ENCODE assay signal across 8 cellular contexts in the genomic region with DNA sequence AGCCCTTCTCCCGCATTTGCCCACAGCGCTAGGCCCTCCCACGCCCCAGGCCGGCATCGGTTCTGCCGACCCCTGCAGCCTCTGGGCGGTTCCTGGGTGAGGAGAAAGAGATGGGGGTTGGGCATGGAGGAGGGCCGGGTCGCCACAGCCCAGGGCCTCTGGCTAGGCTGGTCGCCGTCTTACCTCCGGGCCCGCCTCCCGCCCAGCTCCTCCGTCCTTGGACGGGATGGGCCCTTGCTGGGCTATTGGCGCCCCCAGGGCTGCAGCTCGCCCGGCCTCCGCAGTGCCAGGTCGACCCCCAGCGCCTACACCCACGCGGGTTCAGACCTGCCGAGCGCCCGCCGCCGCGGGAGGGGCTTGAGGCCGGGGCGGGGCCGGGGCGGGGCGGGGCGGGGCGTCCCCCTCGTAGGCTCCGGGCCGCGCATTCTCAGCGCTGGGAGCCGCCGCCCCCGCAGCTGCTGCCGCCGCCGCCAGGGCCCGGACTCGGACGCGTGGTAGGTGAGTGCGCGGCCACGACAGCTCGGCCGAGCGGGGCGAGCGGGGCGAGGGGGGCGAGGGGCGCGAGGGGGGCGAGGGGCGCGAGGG. TPM values are rescaled to one million over a fixed set of nuclear protein-coding genes. Genes with fewer than 3 reads are reported as not detected.
A peak's percentile ranks its signal among the peaks of the same experiment; 100 is the strongest.
DNase-seq lines count a peak whose midpoint lies in the region; ATAC-seq and TF ChIP-seq lines count a peak whose summit lies in the region.

A gene (plus strand): TSS at position 424 of the 585 bp plus-strand sequence. CDS start 3,118 bp downstream, outside the sequence.

- no peaks in the 10 kb centered on the region for H3K9me3 Mint-ChIP-seq in activated naive CD8-positive, alpha-beta T cell treated with anti-CD3 and anti-CD28 coated beads, Interleukin-2, amount 10 ng/mL, durations not matched to agents 7 days and 5 days

- H3K4me3 Mint-ChIP-seq in activated naive CD8-positive, alpha-beta T cell treated with anti-CD3 and anti-CD28 coated beads, Interleukin-2, amount 10 ng/mL, durations not matched to agents 7 days and 5 days: peak within 1 kb of the TSS; percentile 62

- H3K27me3 ChIP-seq in HCT116 (ENCODE audit: insufficient read depth, low read length) (no peaks in the 10 kb centered on the region), NT2/D1 (ENCODE audit: insufficient read depth, insufficient read length) (peaks cover 44% of the 10 kb centered on the region), parathyroid adenoma (ENCODE audit: control insufficient read depth, insufficient read depth, low read length) (no peaks in the 10 kb centered on the region)

- H3K9ac ChIP-seq in HCT116 (ENCODE audit: low read length): peak within 1 kb of the TSS; percentile 95
- H3K9ac ChIP-seq in NT2/D1 (ENCODE audit: insufficient read length, low read depth): peak within 1 kb of the TSS; percentile 88
- no peak within 1 kb of the TSS for H3K9ac ChIP-seq in parathyroid adenoma

- H3K36me3 ChIP-seq in HCT116 (ENCODE audit: control insufficient read depth in 1 of 2, insufficient read depth in 2 of 2, low read length in 2 of 2): peaks cover 0 to 16% of the 10 kb centered on the region in 2 experiments; a peak in 1 of 4 replicates
- H3K36me3 ChIP-seq in NT2/D1 (ENCODE audit: insufficient read depth, insufficient read length, low read length): peaks cover 28% of the 10 kb centered on the region
- H3K36me3 ChIP-seq in parathyroid adenoma (ENCODE audit: control insufficient read depth, insufficient read depth, low read length): no peaks in the 10 kb centered on the region

- peaks cover 1% of the 10 kb centered on the region for H3K36me3 Mint-ChIP-seq in activated naive CD8-positive, alpha-beta T cell treated with anti-CD3 and anti-CD28 coated beads, Interleukin-2, amount 10 ng/mL, durations not matched to agents 7 days and 5 days

- POLR2A ChIA-PET in HCT116 (lab: Charles Lee): interaction anchor here (1.0 to 1.2 kb wide), 2 partner anchors 10 to 13 kb away, joined by 3 to 9 read pairs; a partner anchor contains a TSS
- POLR2A ChIA-PET in activated naive CD8-positive, alpha-beta T cell treated with anti-CD3 and anti-CD28 coated beads, Interleukin-2, amount 10 ng/mL, durations not matched to agents 7 days and 5 days (lab: Charles Lee): interaction anchor here (0.5 to 9.6 kb wide), 7 partner anchors 9 to 88 kb away, joined by 4 to 67 read pairs (median 9); a partner anchor contains a TSS

- CTCF ChIA-PET in HCT116 (lab: Charles Lee): no interaction called here

- RAD21 ChIA-PET in HCT116 (lab: Charles Lee; ENCODE audit: low non-redundant PET in 1 of 2, low total read pairs in 2 of 2, uncharacterized antibody in 2 of 2, unreplicated experiment in 2 of 2): no interaction called here

- peaks cover 6% of the 10 kb centered on the region; the same call in 1 of the 2 replicates for H4K20me1 ChIP-seq in HCT116 (ENCODE audit: insufficient read depth)

- H3K27me3 Mint-ChIP-seq in activated naive CD8-positive, alpha-beta T cell treated with anti-CD3 and anti-CD28 coated beads, Interleukin-2, amount 10 ng/mL, durations not matched to agents 7 days and 5 days: peaks cover 28% of the 10 kb centered on the region

- peak; percentile 43 for TF ChIP-seq POLR2A in HCT116 (IDR thresholded peaks at IDR 0.05; ENCODE audit: borderline replicate concordance, extremely low read depth, insufficient read depth, insufficient read length)

- peak within 1 kb of the TSS; percentile 82 to 90 for H3K4me3 ChIP-seq in HCT116 (replicated peaks in 1 of 2; ENCODE audit: low read depth in 1 of 2, low read length in 2 of 2)
- H3K4me3 ChIP-seq in NT2/D1 (ENCODE audit: insufficient read length, low read depth): peak within 1 kb of the TSS; percentile 62
- H3K4me3 ChIP-seq in parathyroid adenoma (ENCODE audit: low read depth, low read length): peak within 1 kb of the TSS; percentile 54

- H3K27ac ChIP-seq in HCT116 (ENCODE audit: low read depth, low read length): peak within 1 kb of the TSS; percentile 96
- H3K27ac ChIP-seq in parathyroid adenoma: no peak within 1 kb of the TSS

- peaks cover 26 to 59% of the 10 kb centered on the region in 2 experiments for H3K4me1 ChIP-seq in HCT116 (ENCODE audit: control insufficient read depth in 1 of 2, insufficient read depth in 2 of 2, low read length in 2 of 2)
- H3K4me1 ChIP-seq in NT2/D1 (ENCODE audit: insufficient read depth, insufficient read length): peaks cover 43% of the 10 kb centered on the region
- peaks cover 2% of the 10 kb centered on the region for H3K4me1 ChIP-seq in parathyroid adenoma

- no peak within 1 kb of the TSS for H3K27ac Mint-ChIP-seq in activated naive CD8-positive, alpha-beta T cell treated with anti-CD3 and anti-CD28 coated beads, Interleukin-2, amount 10 ng/mL, durations not matched to agents 7 days and 5 days

- intact Hi-C loops in HCT116 (cut with micrococcal nuclease): no loop called here
- intact Hi-C loops in cardiac septum (cut with DNase I): no loop called here

- H2AFZ ChIP-seq in HCT116 (ENCODE audit: low read depth, low read length, poor library complexity, severe bottlenecking) (no peak within 1 kb of the TSS), parathyroid adenoma (peak within 1 kb of the TSS; percentile 68)

- peak within 1 kb of the TSS; percentile 99 for H3K4me2 ChIP-seq in HCT116 (ENCODE audit: low read length)
- H3K4me2 ChIP-seq in parathyroid adenoma (ENCODE audit: low read length): peak within 1 kb of the TSS; percentile 67

- H3K9me3 ChIP-seq in HCT116 (ENCODE audit: control insufficient read depth in 1 of 2, insufficient read depth in 1 of 2, low read depth in 1 of 2, low read length in 2 of 2) (no peaks in the 10 kb centered on the region), NT2/D1 (ENCODE audit: insufficient read depth, low read length) (no peaks in the 10 kb centered on the region), parathyroid adenoma (ENCODE audit: control insufficient read depth, low read length) (no peaks in the 10 kb centered on the region)

- no TSS peak for BruUV-seq in HCT116 (replicated peaks; lab: Mats Ljungman, UMichigan)

- H3K79me2 ChIP-seq in HCT116 (ENCODE audit: insufficient read depth, low read length): peaks cover 49% of the 10 kb centered on the region
- H3K79me2 ChIP-seq in parathyroid adenoma: no peaks in the 10 kb centered on the region

- no peak for TF ChIP-seq CTCF in HCT116 (IDR thresholded peaks at IDR 0.05 in 2 of 3, conservative IDR thresholded peaks at IDR 0.05 in 1 of 3; ENCODE audit: borderline replicate concordance in 1 of 3, insufficient read depth in 1 of 3, low read depth in 2 of 3, low read length in 2 of 3)
- no peak for TF ChIP-seq CTCF in parathyroid adenoma (IDR thresholded peaks at IDR 0.05)

- DNase-seq in ELF-1 (ENCODE audit: low read depth, low spot score): peak; percentile 81
- no peak for DNase-seq in HCT116 (ENCODE audit: low read depth, low spot score)
- no peak for DNase-seq in NT2/D1 (ENCODE audit: low read depth, low spot score)
- peak; percentile 71 for DNase-seq in activated naive CD8-positive, alpha-beta T cell treated with anti-CD3 and anti-CD28 coated beads, Interleukin-2, amount 10 ng/mL, durations not matched to agents 7 days and 5 days
- DNase-seq in cardiac septum (ENCODE audit: low spot score): peak; percentile 81
- no peak for DNase-seq in NCI-H1436 treated with DMSO at 0.1 percent for 48 hours (lab: John Stamatoyannopoulos, UW)

- TF ChIP-seq RAD21 in HCT116 (IDR thresholded peaks at IDR 0.05; ENCODE audit: low read depth): no peak

- no peaks in the 10 kb centered on the region for H3K9me2 ChIP-seq in HCT116 (ENCODE audit: insufficient read depth)

- ATAC-seq in HCT116 (peak; percentile 55), HG03378 (IDR thresholded peaks at IDR 0.05; ENCODE audit: unreplicated experiment) (no peak)
- peak; percentile 48 for ATAC-seq in activated naive CD8-positive, alpha-beta T cell treated with anti-CD3 and anti-CD28 coated beads, Interleukin-2, amount 10 ng/mL, durations not matched to agents 7 days and 5 days (ENCODE audit: low read depth)

- H3K4me1 Mint-ChIP-seq in activated naive CD8-positive, alpha-beta T cell treated with anti-CD3 and anti-CD28 coated beads, Interleukin-2, amount 10 ng/mL, durations not matched to agents 7 days and 5 days: peaks cover 16% of the 10 kb centered on the region

TF ChIP-seq in HCT116, 20 proteins besides CTCF, POLR2A, EP300 and RAD21:
- peak; percentile 63; the same call in 1 of the 2 replicates for TF ChIP-seq POLR2AphosphoS5 (IDR thresholded peaks at IDR 0.05; ENCODE audit: low read depth, low read length)
- TF ChIP-seq FOSL1 (IDR thresholded peaks at IDR 0.05; ENCODE audit: low read depth): no peak
- TF ChIP-seq SP1 (IDR thresholded peaks at IDR 0.05; ENCODE audit: low read depth): no peak
- peak; percentile 66 for TF ChIP-seq ZFX (IDR thresholded peaks at IDR 0.05)

RNA-seq across cellular contexts. Expression of the gene that starts here (rescaled TPM):
- total RNA-seq in HCT116 (2021; ENCODE audit: unreplicated experiment) (296 TPM), cardiac septum (625 TPM)
- polyA plus RNA-seq in HCT116 (2012): 435 and 571 TPM in 2 replicates
- total RNA-seq in activated naive CD8-positive, alpha-beta T cell treated with anti-CD3 and anti-CD28 coated beads, Interleukin-2, amount 10 ng/mL, durations not matched to agents 7 days and 5 days: 10 to 100 TPM; 36.4 to 37.4 TPM

Comparison
In these comparisons a context has a peak if more than half of its experiments do, and no peak if none do; other contexts are left out.
1. DNase-seq: peak in ELF-1 (single experiment), activated naive CD8-positive, alpha-beta T cell treated with anti-CD3 and anti-CD28 coated beads, Interleukin-2, amount 10 ng/mL, durations not matched to agents 7 days and 5 days (single experiment) and cardiac septum (single experiment); none in HCT116 (single experiment), NT2/D1 (single experiment) and NCI-H1436 treated with DMSO at 0.1 percent for 48 hours (single experiment).
2. Peak in every context shown above with its lines, with median percentiles within 50 percentile points of each other: H3K4me3 ChIP-seq.